In the genomic region with DNA sequence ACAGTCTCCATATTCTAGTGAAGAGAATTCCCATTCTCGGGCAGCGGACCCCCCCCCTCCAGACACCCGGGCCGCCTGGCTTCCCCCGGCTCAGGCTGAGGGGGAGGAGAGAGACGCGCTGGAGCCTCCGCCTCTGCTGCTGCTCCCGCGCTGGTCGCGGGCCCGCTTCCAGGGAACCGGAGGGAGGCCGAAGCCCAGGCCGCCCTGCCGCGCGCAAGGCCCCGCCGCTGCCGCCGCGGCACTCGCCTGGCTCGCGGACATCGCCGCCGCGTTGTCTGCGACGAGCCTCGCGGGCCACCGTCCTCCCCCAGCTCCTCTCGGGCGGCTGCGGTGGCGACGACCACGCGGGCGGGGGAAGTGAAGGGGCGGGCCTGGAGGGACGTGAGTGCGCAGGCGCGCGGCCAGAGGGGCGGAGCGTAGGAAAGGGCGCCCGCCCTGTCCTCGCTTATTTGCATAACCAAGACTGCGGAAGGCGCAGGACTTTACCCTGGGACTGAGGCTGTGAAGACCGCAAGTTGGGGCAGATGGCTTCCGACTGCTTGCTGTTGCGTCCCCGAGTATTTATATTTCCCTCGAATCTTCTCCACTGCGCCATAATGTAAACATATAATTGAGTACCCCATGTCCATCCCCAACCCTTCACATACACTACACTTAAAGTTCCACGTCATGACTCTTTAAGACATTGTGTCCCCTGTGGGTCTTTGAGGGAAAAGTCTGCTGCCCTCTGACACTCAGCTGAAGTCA, we compare ENCODE assay signal across 1 cellular context.
TF ChIP-seq lines count a peak whose summit lies in the region.

ARL5A (minus strand) TSS at position 279 of the 747 bp plus-strand sequence; CDS start at position 34, 245 bp downstream.

TF ChIP-seq in HepG2, 621 proteins besides CTCF, POLR2A, EP300 and RAD21 (continued from another document and continues in another):
- TF ChIP-seq ZNF235 (CRISPR knock-in tag; IDR thresholded peaks at IDR 0.05; ENCODE audit: borderline replicate concordance) (peak; percentile 88; the same call in 1 of the 2 replicates), ZBTB33 (CRISPR knock-in tag; IDR thresholded peaks at IDR 0.05) (no peak), TAF1 (CRISPR knock-in tag; IDR thresholded peaks at IDR 0.05) (peak; percentile 89), UBTF (CRISPR knock-in tag; IDR thresholded peaks at IDR 0.05) (peak; percentile 91), ZNF704 (CRISPR knock-in tag; IDR thresholded peaks at IDR 0.05; ENCODE audit: borderline replicate concordance) (no peak; the same call in 1 of the 2 replicates), RORA (CRISPR knock-in tag; IDR thresholded peaks at IDR 0.05) (no peak), SALL2 (CRISPR knock-in tag; IDR thresholded peaks at IDR 0.05) (peak; percentile 98), NFRKB (IDR thresholded peaks at IDR 0.05) (no peak), CBX1 (IDR thresholded peaks at IDR 0.05; ENCODE audit: low read depth) (peak; percentile 90), ZNF432 (CRISPR knock-in tag; IDR thresholded peaks at IDR 0.05; ENCODE audit: borderline replicate concordance) (no peak), ERF (CRISPR knock-in tag; IDR thresholded peaks at IDR 0.05) (peak; percentile 54; the same call in 1 of the 2 replicates), GLI4 (CRISPR knock-in tag; IDR thresholded peaks at IDR 0.05; ENCODE audit: borderline replicate concordance) (peak; percentile 2; the same call in 1 of the 2 replicates), HNRNPL (IDR thresholded peaks at IDR 0.05; ENCODE audit: low read depth, low read length) (0 out of 2 replicates have a peak, but pooled peaks have one; percentile 4), ZNF703 (CRISPR knock-in tag; IDR thresholded peaks at IDR 0.05; ENCODE audit: borderline replicate concordance) (no peak; the same call in 1 of the 2 replicates), ZNF720 (CRISPR knock-in tag; IDR thresholded peaks at IDR 0.05) (no peak), SMARCC2 (IDR thresholded peaks at IDR 0.05) (no peak), ZNF740 (CRISPR knock-in tag; IDR thresholded peaks at IDR 0.05) (peak; percentile 100), KMT2B (CRISPR knock-in tag; IDR thresholded peaks at IDR 0.05) (peak; percentile 84), BATF2 (CRISPR knock-in tag; IDR thresholded peaks at IDR 0.05) (no peak), ZNF800 (CRISPR knock-in tag; IDR thresholded peaks at IDR 0.05) (no peak; the same call in 1 of the 2 replicates), ZNF337 (CRISPR knock-in tag; IDR thresholded peaks at IDR 0.05; ENCODE audit: borderline replicate concordance, low read depth) (no peak; the same call in 1 of the 2 replicates), TP53 (CRISPR knock-in tag; conservative IDR thresholded peaks at IDR 0.05) (no peak), TFDP1 (CRISPR knock-in tag; IDR thresholded peaks at IDR 0.05; ENCODE audit: borderline replicate concordance) (peak; percentile 93), ZNF781 (CRISPR knock-in tag; IDR thresholded peaks at IDR 0.05; ENCODE audit: borderline replicate concordance, not compliant biosample characterization) (no peak), ZFP37 (CRISPR knock-in tag; IDR thresholded peaks at IDR 0.05; ENCODE audit: borderline replicate concordance) (peak; percentile 74; the same call in 1 of the 2 replicates), ZSCAN25 (CRISPR knock-in tag; IDR thresholded peaks at IDR 0.05) (peak; percentile 43; the same call in 1 of the 2 replicates), ZNF407 (CRISPR knock-in tag; IDR thresholded peaks at IDR 0.05; ENCODE audit: not compliant biosample characterization) (peak; percentile 37), BRCA1 (CRISPR knock-in tag; IDR thresholded peaks at IDR 0.05) (peak; percentile 68; the same call in 1 of the 2 replicates), IRF9 (CRISPR knock-in tag; IDR thresholded peaks at IDR 0.05; ENCODE audit: borderline replicate concordance) (peak; percentile 89; the same call in 1 of the 2 replicates), ZNF350 (CRISPR knock-in tag; IDR thresholded peaks at IDR 0.05; ENCODE audit: borderline replicate concordance, low read depth) (no peak), JUN (CRISPR knock-in tag; IDR thresholded peaks at IDR 0.05) (peak; percentile 72; the same call in 1 of the 2 replicates), IRF2 (CRISPR knock-in tag; IDR thresholded peaks at IDR 0.05) (peak; percentile 89)
- TF ChIP-seq, protein P1, sequence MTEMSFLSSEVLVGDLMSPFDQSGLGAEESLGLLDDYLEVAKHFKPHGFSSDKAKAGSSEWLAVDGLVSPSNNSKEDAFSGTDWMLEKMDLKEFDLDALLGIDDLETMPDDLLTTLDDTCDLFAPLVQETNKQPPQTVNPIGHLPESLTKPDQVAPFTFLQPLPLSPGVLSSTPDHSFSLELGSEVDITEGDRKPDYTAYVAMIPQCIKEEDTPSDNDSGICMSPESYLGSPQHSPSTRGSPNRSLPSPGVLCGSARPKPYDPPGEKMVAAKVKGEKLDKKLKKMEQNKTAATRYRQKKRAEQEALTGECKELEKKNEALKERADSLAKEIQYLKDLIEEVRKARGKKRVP (CRISPR knock-in tag; IDR thresholded peaks at IDR 0.05), result peak in 1 of 2 experiments; percentile 48; a peak in 1 of 4 replicates
